29 cellular contexts compared by ENCODE assay signal in genomic region chrX:11210397-11210796, GRCh38.
"Had no signal": no experiment of that assay in that cellular context is flagged by ENCODE, and none has a peak within 500 bp of the region (broad histone marks: within the 10 kb centered on the region; RNA-seq: fewer than 3 reads in every experiment).

No MANE protein-coding gene starts in this region.

- ATAC-seq: foreskin keratinocyte; heart right ventricle; left lobe of liver; lower lobe of right lung; mucosa of descending colon; pancreas; stimulated activated naive B cell treated with anti-CD40 and anti-IgM and Interleukin-4, amounts not matched to agents 10 μg/mL and 1 μg/mL and 100 μg/mL, for 72 hours had no signal

- H3K4me2 ChIP-seq: smooth muscle cell had no signal

- H3K4me1 ChIP-seq: adrenal gland, foreskin keratinocyte, heart right ventricle, lower lobe of right lung, pancreas, prostate gland, sigmoid colon, stomach, thyroid gland, upper lobe of left lung, vagina had no signal

- H3K36me3 ChIP-seq: adrenal gland, heart right ventricle, lower lobe of right lung, pancreas, prostate gland, sigmoid colon, stomach, thyroid gland, upper lobe of left lung, vagina had no signal

- FAIRE-seq: endothelial cell of umbilical vein had no signal

- H3K4me3 ChIP-seq: adrenal gland, coronary artery, heart right ventricle, lower lobe of right lung, mucosa of descending colon, pancreas, prostate gland, sigmoid colon, smooth muscle cell, stomach, thyroid gland, upper lobe of left lung, vagina had no signal

- H3K27me3 ChIP-seq: adrenal gland, foreskin keratinocyte, heart right ventricle, sigmoid colon, thyroid gland, upper lobe of left lung, vagina had no signal

- H3K9me3 ChIP-seq: adrenal gland, lower lobe of right lung, mucosa of descending colon, pancreas, prostate gland, sigmoid colon, thyroid gland, upper lobe of left lung, vagina had no signal

- H3K27ac ChIP-seq: adrenal gland, coronary artery, foreskin keratinocyte, heart right ventricle, lower lobe of right lung, pancreas, prostate gland, stomach, thyroid gland, upper lobe of left lung, vagina had no signal

- DNase-seq: activated CD4-positive, alpha-beta T cell treated with anti-CD3 and anti-CD28 coated beads for 4 hours; activated CD4-positive, alpha-beta T cell treated with anti-CD3 and anti-CD28 coated beads, Interleukin-2, amount 50 U/mL, for 4 hours; activated CD4-positive, CD25-positive, alpha-beta regulatory T cell; activated naive CD4-positive, alpha-beta T cell treated with Interleukin-2 at 50 U/mL for 16 hours; activated T-cell treated with anti-CD3 and anti-CD28 coated beads for 4 hours; activated T-cell treated with anti-CD3 and anti-CD28 coated beads, Interleukin-2, amount 50 U/mL, for 72 hours; adrenal gland; aorta; foreskin keratinocyte; heart right ventricle; kidney glomerular epithelial cell; lower lobe of right lung; mucosa of descending colon; naive B cell; pancreas; retina; sigmoid colon; stimulated activated CD4-positive, alpha-beta T cell treated with anti-CD3 and anti-CD28 coated beads, Interleukin-15, amount 100 ng/mL, for 24 hours; stimulated activated CD4-positive, alpha-beta T cell treated with anti-CD3 and anti-CD28 coated beads, Interleukin-2, amount 100 ng/mL, for 24 hours; stimulated activated naive B cell treated with anti-CD40 and anti-IgM and Interleukin-4, amounts not matched to agents 10 μg/mL and 1 μg/mL and 100 μg/mL, for 72 hours; stomach; thyroid gland; upper lobe of left lung had no signal
